27 cellular contexts compared by ENCODE assay signal in genomic region chr12:63317447-63317846, GRCh38.
"Had no signal": no experiment of that assay in that cellular context is flagged by ENCODE, and none has a peak within 500 bp of the region (broad histone marks: within the 10 kb centered on the region; RNA-seq: fewer than 3 reads in every experiment).

No MANE protein-coding gene starts in this region.

- DNase-seq: colonic mucosa; cortex of kidney; effector CD8-positive, alpha-beta T cell; effector memory CD8-positive, alpha-beta T cell; endodermal cell; erythroblast; hypothalamus; immature natural killer cell; islet precursor cell; kidney; kidney glomerular epithelial cell; left colon; left lung; left ventricle myocardium superior; lower lobe of right lung; mesendoderm; midbrain had no signal

- H3K27me3 Mint-ChIP-seq: dendritic cell treated with granulocyte-macrophage colony-stimulating factor and Interleukin-4, amounts not matched to agents 40 ng/mL and 50 ng/mL, for 4 days; effector memory CD8-positive, alpha-beta T cell; memory B cell had no signal

- H2AFZ ChIP-seq: hepatocyte had no signal

- H3K4me2 ChIP-seq: hepatocyte had no signal

- H3K79me2 ChIP-seq: hepatocyte had no signal

- H3K4me1 ChIP-seq: colonic mucosa, esophagus muscularis mucosa, gastroesophageal sphincter, heart left ventricle, left lung, lower lobe of right lung had no signal

- H3K4me3 Mint-ChIP-seq: dendritic cell treated with granulocyte-macrophage colony-stimulating factor and Interleukin-4, amounts not matched to agents 40 ng/mL and 50 ng/mL, for 4 days; effector memory CD8-positive, alpha-beta T cell; endodermal cell; immature natural killer cell; memory B cell had no signal

- H3K36me3 Mint-ChIP-seq: immature natural killer cell, memory B cell had no signal

- H3K4me3 ChIP-seq: colonic mucosa, esophagus muscularis mucosa, gastroesophageal sphincter, heart left ventricle, hepatocyte, left lung, lower lobe of right lung had no signal

- H3K36me3 ChIP-seq: colonic mucosa, esophagus muscularis mucosa, gastroesophageal sphincter, heart left ventricle, left lung, lower lobe of right lung had no signal

- H3K27ac Mint-ChIP-seq: dendritic cell treated with granulocyte-macrophage colony-stimulating factor and Interleukin-4, amounts not matched to agents 40 ng/mL and 50 ng/mL, for 4 days; effector memory CD8-positive, alpha-beta T cell; endodermal cell; immature natural killer cell; memory B cell had no signal

- H3K9me3 Mint-ChIP-seq: memory B cell had no signal

- FAIRE-seq: endometrium, frontal cortex, kidney had no signal

- H3K27ac ChIP-seq: colonic mucosa, epithelial cell of prostate, esophagus muscularis mucosa, foreskin keratinocyte, gastroesophageal sphincter, heart left ventricle, hepatocyte, left lung, lower lobe of right lung had no signal

- H3K9me3 ChIP-seq: colonic mucosa, lower lobe of right lung had no signal

- ATAC-seq: effector memory CD8-positive, alpha-beta T cell; foreskin keratinocyte; gastroesophageal sphincter; left colon; left lung; left ventricle myocardium superior had no signal

- H3K4me1 Mint-ChIP-seq: endodermal cell, immature natural killer cell, memory B cell had no signal

- H3K27me3 ChIP-seq: colonic mucosa, esophagus muscularis mucosa, foreskin keratinocyte, gastroesophageal sphincter, heart left ventricle, hepatocyte, left lung had no signal
